Comparison of ENCODE assay signal across 1 cellular context in the genomic region with DNA sequence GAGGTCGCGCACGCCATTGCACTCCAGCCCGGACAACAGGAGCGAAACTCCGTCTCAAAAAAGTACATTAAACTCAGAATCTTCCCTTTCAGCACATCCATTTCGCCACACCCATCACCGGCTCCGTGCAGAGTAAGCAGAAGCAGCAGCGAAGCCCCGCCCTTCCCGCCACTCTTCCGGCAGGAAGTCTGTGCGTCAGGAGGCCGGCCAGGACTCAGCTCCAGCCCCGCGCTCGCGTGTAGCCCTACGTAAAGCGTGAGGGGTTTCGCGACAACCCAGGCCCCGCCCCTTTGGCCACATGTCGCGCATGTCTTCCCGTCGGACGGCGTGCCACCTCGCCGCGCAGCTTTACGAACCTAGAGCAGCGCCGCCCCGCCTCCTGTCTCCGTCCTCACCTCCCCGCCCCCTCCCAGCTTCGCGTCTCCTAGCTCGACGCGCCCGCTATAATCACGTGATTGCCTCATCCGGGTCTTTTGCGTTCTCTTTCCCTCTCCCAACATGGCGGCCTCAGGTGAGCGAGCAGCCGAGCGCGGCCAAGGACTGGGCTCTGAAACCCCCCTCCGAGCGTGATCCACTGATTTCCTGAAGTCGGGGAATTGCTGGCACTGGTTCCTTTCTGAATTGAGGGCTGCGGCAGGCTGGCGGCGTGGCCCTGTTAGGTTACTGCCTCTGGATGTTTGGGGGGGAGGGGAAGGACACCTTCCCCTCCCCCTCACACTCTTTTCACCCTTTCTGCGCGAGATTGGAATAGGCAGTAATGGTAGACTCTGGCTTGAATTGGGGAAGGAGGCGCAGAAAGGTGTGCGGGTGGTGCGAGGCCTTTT.
TF ChIP-seq lines count a peak whose summit lies in the region.

A gene with protein sequence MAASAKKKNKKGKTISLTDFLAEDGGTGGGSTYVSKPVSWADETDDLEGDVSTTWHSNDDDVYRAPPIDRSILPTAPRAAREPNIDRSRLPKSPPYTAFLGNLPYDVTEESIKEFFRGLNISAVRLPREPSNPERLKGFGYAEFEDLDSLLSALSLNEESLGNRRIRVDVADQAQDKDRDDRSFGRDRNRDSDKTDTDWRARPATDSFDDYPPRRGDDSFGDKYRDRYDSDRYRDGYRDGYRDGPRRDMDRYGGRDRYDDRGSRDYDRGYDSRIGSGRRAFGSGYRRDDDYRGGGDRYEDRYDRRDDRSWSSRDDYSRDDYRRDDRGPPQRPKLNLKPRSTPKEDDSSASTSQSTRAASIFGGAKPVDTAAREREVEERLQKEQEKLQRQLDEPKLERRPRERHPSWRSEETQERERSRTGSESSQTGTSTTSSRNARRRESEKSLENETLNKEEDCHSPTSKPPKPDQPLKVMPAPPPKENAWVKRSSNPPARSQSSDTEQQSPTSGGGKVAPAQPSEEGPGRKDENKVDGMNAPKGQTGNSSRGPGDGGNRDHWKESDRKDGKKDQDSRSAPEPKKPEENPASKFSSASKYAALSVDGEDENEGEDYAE (plus strand): TSS at position 471 of the 824 bp plus-strand sequence. CDS start 28 bp downstream, at position 499.

TF ChIP-seq in K562, 482 proteins besides CTCF, POLR2A, EP300 and RAD21 (continued from another document and continues in another):
- TF ChIP-seq ZNF395 (CRISPR knock-in tag; IDR thresholded peaks at IDR 0.05) (peak; percentile 43; the same call in 1 of the 2 replicates), TBP (optimal IDR thresholded peaks at IDR 0.05; ENCODE audit: low read depth, low read length) (peak; percentile 88), MAFK (IDR thresholded peaks at IDR 0.05; ENCODE audit: low read length) (peak; percentile 62; the same call in 1 of the 2 replicates), NRF1 (conservative IDR thresholded peaks at IDR 0.05 in 1 of 2, IDR thresholded peaks at IDR 0.05 in 1 of 2) (peak; percentile 95 to 96), E4F1 (CRISPR knock-in tag; IDR thresholded peaks at IDR 0.05; ENCODE audit: borderline replicate concordance) (peak; percentile 94), MTF1 (CRISPR knock-in tag; IDR thresholded peaks at IDR 0.05; ENCODE audit: borderline replicate concordance) (no peak), CC2D1A (IDR thresholded peaks at IDR 0.05) (peak; percentile 39; the same call in 1 of the 2 replicates), TOE1 (IDR thresholded peaks at IDR 0.05; ENCODE audit: borderline replicate concordance) (peak; percentile 100), TOE1 (CRISPR knock-in tag; IDR thresholded peaks at IDR 0.05; ENCODE audit: borderline replicate concordance, low read depth) (no peak), PURB (CRISPR knock-in tag; IDR thresholded peaks at IDR 0.05; ENCODE audit: low read depth) (no peak), RNF2 (IDR thresholded peaks at IDR 0.05) (peak; percentile 9; the same call in 1 of the 2 replicates), USF2 (CRISPR knock-in tag; IDR thresholded peaks at IDR 0.05) (peak; percentile 91), RBFOX2 (IDR thresholded peaks at IDR 0.05; ENCODE audit: low read depth, low read length) (peak; percentile 96), DMBX1 (CRISPR knock-in tag; IDR thresholded peaks at IDR 0.05; ENCODE audit: borderline replicate concordance) (no peak), U2AF1 (optimal IDR thresholded peaks at IDR 0.05; ENCODE audit: low read depth, low read length) (no peak), ATF3 (IDR thresholded peaks at IDR 0.05) (peak; percentile 77), ATF3 (CRISPR knock-in tag; conservative IDR thresholded peaks at IDR 0.05) (0 out of 2 replicates have a peak, but pooled peaks have one; percentile 52), MCM5 (IDR thresholded peaks at IDR 0.05; ENCODE audit: low read depth) (no peak), ZNF586 (CRISPR knock-in tag; conservative IDR thresholded peaks at IDR 0.05) (no peak), LEF1 (IDR thresholded peaks at IDR 0.05) (peak; percentile 66), CEBPB (tag; IDR thresholded peaks at IDR 0.05) (peak; percentile 52; the same call in 1 of the 2 replicates), ZNF76 (CRISPR knock-in tag; IDR thresholded peaks at IDR 0.05; ENCODE audit: borderline replicate concordance) (no peak), ESRRB (CRISPR knock-in tag; IDR thresholded peaks at IDR 0.05; ENCODE audit: borderline replicate concordance) (no peak), ARNT (IDR thresholded peaks at IDR 0.05) (peak; percentile 24 to 76; a peak in 2 of 4 replicates), MCM2 (IDR thresholded peaks at IDR 0.05; ENCODE audit: low read depth) (no peak), TAF15 (IDR thresholded peaks at IDR 0.05; ENCODE audit: low read depth, low read length) (no peak), POLR2H (tag; IDR thresholded peaks at IDR 0.05; ENCODE audit: low read depth) (peak; percentile 83), SREBF2 (CRISPR knock-in tag; IDR thresholded peaks at IDR 0.05) (0 out of 2 replicates have a peak, but pooled peaks have one; percentile 78), ZNF354B (CRISPR knock-in tag; IDR thresholded peaks at IDR 0.05) (no peak), JUND (IDR thresholded peaks at IDR 0.05; ENCODE audit: borderline replicate concordance, low read depth, low read length) (peak; percentile 42; the same call in 1 of the 2 replicates), JUND (tag; IDR thresholded peaks at IDR 0.05; ENCODE audit: borderline replicate concordance, low read depth, low read length) (peak; percentile 38; the same call in 1 of the 3 replicates), SETDB1 (IDR thresholded peaks at IDR 0.05; ENCODE audit: low read length) (peak; percentile 72), TCF7L2 (IDR thresholded peaks at IDR 0.05; ENCODE audit: low read depth, low read length) (no peak), KAT8 (IDR thresholded peaks at IDR 0.05; ENCODE audit: low read depth) (no peak), RBM39 (optimal IDR thresholded peaks at IDR 0.05; ENCODE audit: low read depth, low read length) (peak; percentile 98), NR2C1 (IDR thresholded peaks at IDR 0.05) (peak; percentile 60), NR2C1 (tag; IDR thresholded peaks at IDR 0.05) (0 out of 2 replicates have a peak, but pooled peaks have one; percentile 18), MED1 (CRISPR knock-in tag; IDR thresholded peaks at IDR 0.05; ENCODE audit: borderline replicate concordance) (0 out of 2 replicates have a peak, but pooled peaks have one; percentile 54), ZZZ3 (IDR thresholded peaks at IDR 0.05) (0 out of 2 replicates have a peak, but pooled peaks have one; percentile 25), TEAD1 (CRISPR knock-in tag; IDR thresholded peaks at IDR 0.05) (peak in 1 of 2 experiments; percentile 36; a peak in 1 of 4 replicates), ZNF695 (CRISPR knock-in tag; IDR thresholded peaks at IDR 0.05) (no peak), ESRRA (IDR thresholded peaks at IDR 0.05; ENCODE audit: borderline replicate concordance, low read depth) (peak; percentile 66), ZNF143 (CRISPR knock-in tag; IDR thresholded peaks at IDR 0.05) (no peak), EGR1 (conservative IDR thresholded peaks at IDR 0.05) (peak; percentile 21), ZFPM2 (CRISPR knock-in tag; IDR thresholded peaks at IDR 0.05) (0 out of 2 replicates have a peak, but pooled peaks have one; percentile 18)
- TF ChIP-seq, protein P1, sequence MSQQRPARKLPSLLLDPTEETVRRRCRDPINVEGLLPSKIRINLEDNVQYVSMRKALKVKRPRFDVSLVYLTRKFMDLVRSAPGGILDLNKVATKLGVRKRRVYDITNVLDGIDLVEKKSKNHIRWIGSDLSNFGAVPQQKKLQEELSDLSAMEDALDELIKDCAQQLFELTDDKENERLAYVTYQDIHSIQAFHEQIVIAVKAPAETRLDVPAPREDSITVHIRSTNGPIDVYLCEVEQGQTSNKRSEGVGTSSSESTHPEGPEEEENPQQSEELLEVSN (IDR thresholded peaks at IDR 0.05; ENCODE audit: borderline replicate concordance in 1 of 2, extremely low read depth in 1 of 2, insufficient read depth in 1 of 2, insufficient read length in 1 of 2, low read depth in 1 of 2, low read length in 1 of 2, poor library complexity in 1 of 2, severe bottlenecking in 1 of 2): peak; percentile 30 to 90
- TF ChIP-seq, protein P2, sequence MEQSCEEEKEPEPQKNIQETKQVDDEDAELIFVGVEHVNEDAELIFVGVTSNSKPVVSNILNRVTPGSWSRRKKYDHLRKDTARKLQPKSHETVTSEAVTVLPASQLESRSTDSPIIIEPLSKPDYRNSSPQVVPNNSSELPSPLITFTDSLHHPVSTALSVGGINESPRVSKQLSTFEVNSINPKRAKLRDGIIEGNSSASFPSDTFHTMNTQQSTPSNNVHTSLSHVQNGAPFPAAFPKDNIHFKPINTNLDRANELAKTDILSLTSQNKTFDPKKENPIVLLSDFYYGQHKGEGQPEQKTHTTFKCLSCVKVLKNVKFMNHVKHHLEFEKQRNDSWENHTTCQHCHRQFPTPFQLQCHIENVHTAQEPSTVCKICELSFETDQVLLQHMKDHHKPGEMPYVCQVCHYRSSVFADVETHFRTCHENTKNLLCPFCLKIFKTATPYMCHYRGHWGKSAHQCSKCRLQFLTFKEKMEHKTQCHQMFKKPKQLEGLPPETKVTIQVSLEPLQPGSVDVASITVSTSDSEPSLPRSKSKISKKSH (CRISPR knock-in tag; IDR thresholded peaks at IDR 0.05): no peak
- TF ChIP-seq, protein P3, sequence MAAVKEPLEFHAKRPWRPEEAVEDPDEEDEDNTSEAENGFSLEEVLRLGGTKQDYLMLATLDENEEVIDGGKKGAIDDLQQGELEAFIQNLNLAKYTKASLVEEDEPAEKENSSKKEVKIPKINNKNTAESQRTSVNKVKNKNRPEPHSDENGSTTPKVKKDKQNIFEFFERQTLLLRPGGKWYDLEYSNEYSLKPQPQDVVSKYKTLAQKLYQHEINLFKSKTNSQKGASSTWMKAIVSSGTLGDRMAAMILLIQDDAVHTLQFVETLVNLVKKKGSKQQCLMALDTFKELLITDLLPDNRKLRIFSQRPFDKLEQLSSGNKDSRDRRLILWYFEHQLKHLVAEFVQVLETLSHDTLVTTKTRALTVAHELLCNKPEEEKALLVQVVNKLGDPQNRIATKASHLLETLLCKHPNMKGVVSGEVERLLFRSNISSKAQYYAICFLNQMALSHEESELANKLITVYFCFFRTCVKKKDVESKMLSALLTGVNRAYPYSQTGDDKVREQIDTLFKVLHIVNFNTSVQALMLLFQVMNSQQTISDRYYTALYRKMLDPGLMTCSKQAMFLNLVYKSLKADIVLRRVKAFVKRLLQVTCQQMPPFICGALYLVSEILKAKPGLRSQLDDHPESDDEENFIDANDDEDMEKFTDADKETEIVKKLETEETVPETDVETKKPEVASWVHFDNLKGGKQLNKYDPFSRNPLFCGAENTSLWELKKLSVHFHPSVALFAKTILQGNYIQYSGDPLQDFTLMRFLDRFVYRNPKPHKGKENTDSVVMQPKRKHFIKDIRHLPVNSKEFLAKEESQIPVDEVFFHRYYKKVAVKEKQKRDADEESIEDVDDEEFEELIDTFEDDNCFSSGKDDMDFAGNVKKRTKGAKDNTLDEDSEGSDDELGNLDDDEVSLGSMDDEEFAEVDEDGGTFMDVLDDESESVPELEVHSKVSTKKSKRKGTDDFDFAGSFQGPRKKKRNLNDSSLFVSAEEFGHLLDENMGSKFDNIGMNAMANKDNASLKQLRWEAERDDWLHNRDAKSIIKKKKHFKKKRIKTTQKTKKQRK (IDR thresholded peaks at IDR 0.05; ENCODE audit: borderline replicate concordance, low read depth, low read length): no peak
